8 cellular contexts compared by ENCODE assay signal in genomic region chr20:53591941-53592441, GRCh38. TPM values are rescaled to one million over a fixed set of nuclear protein-coding genes. Genes with fewer than 3 reads are reported as not detected.
DNase-seq lines count a peak whose midpoint lies in the region; ATAC-seq and TF ChIP-seq lines count a peak whose summit lies in the region.
"Not testable (repeated sequence)": the region's sequence is repeated elsewhere in the genome, so short reads cannot be mapped to it uniquely, and the experiment has no call there.

No MANE protein-coding gene starts in this region.

- H3K4me1 ChIP-seq in BE2C (peaks cover 13% of the 10 kb centered on the region), RWPE2 (ENCODE audit: insufficient read depth, poor library complexity, severe bottlenecking) (peaks cover 36% of the 10 kb centered on the region)
- not testable (repeated sequence) for H3K4me1 ChIP-seq in effector memory CD4-positive, alpha-beta T cell (ENCODE audit: control insufficient read depth, insufficient read depth, low read length, poor library complexity, severe bottlenecking); iPS-15b (ENCODE audit: control insufficient read depth, insufficient read depth, low read length)
- peaks cover 5 to 14% of the 10 kb centered on the region in 2 donors for H3K4me1 ChIP-seq in naive thymus-derived CD4-positive, alpha-beta T cell (ENCODE audit: control insufficient read depth in 2 of 2, insufficient read depth in 2 of 2, low read length in 2 of 2)

- ATAC-seq in RWPE2 (ENCODE audit: low read depth); naive thymus-derived CD4-positive, alpha-beta T cell; stimulated activated memory B cell treated with anti-CD40 and anti-IgM and Interleukin-4, amounts not matched to agents 10 μg/mL and 1 μg/mL and 100 μg/mL, for 72 hours: not testable (repeated sequence)

- peak overlapping the region; percentile 79 for H3K9ac ChIP-seq in iPS-15b (ENCODE audit: low read depth, low read length)

- H3K9me3 ChIP-seq in BE2C; RWPE2 (ENCODE audit: severe bottlenecking); effector memory CD4-positive, alpha-beta T cell (ENCODE audit: control insufficient read depth, low read length); iPS-15b (ENCODE audit: control insufficient read depth, insufficient read depth, low read length); naive thymus-derived CD4-positive, alpha-beta T cell (ENCODE audit: control insufficient read depth in 2 of 3, low read length in 3 of 3): not testable (repeated sequence)

- H3K27me3 Mint-ChIP-seq in HFFc6 (ENCODE audit: insufficient read depth); activated naive CD4-positive, alpha-beta T cell treated with anti-CD3 and anti-CD28 coated beads for 36 hours (ENCODE audit: low read depth); naive thymus-derived CD4-positive, alpha-beta T cell; stimulated activated memory B cell treated with anti-CD40 and anti-IgM and Interleukin-4, amounts not matched to agents 10 μg/mL and 1 μg/mL and 100 μg/mL, for 72 hours: not testable (repeated sequence)

- H3K36me3 Mint-ChIP-seq in HFFc6 (ENCODE audit: low read depth), result peaks cover 27% of the 10 kb centered on the region
- not testable (repeated sequence) for H3K36me3 Mint-ChIP-seq in activated naive CD4-positive, alpha-beta T cell treated with anti-CD3 and anti-CD28 coated beads for 36 hours (ENCODE audit: low read depth); stimulated activated memory B cell treated with anti-CD40 and anti-IgM and Interleukin-4, amounts not matched to agents 10 μg/mL and 1 μg/mL and 100 μg/mL, for 72 hours
- peaks cover 0 to 14% (median 0%) of the 10 kb centered on the region in 5 donors for H3K36me3 Mint-ChIP-seq in naive thymus-derived CD4-positive, alpha-beta T cell

- not testable (repeated sequence) for H3K27me3 ChIP-seq in BE2C; RWPE2 (ENCODE audit: insufficient read depth, poor library complexity, severe bottlenecking); effector memory CD4-positive, alpha-beta T cell (replicated peaks; ENCODE audit: control insufficient read depth, insufficient read depth, low read length, poor library complexity, severe bottlenecking); iPS-15b (ENCODE audit: control insufficient read depth, insufficient read depth, low read length); naive thymus-derived CD4-positive, alpha-beta T cell (ENCODE audit: control insufficient read depth in 2 of 2, insufficient read depth in 2 of 2, low read length in 2 of 2)

- H3K4me3 ChIP-seq in BE2C (ENCODE audit: low read depth, low read length), result peak overlapping the region; percentile 79
- peak overlapping the region; percentile 61 for H3K4me3 ChIP-seq in RWPE2 (ENCODE audit: severe bottlenecking)
- peak overlapping the region; percentile 90 for H3K4me3 ChIP-seq in effector memory CD4-positive, alpha-beta T cell (ENCODE audit: insufficient read depth, low read depth, low read length, poor library complexity, severe bottlenecking)
- peak overlapping the region; percentile 60 for H3K4me3 ChIP-seq in iPS-15b (ENCODE audit: low read depth, low read length)
- H3K4me3 ChIP-seq in naive thymus-derived CD4-positive, alpha-beta T cell (ENCODE audit: low read length), result peak overlapping the region; percentile 63

- POLR2A ChIA-PET in naive thymus-derived CD4-positive, alpha-beta T cell (lab: Charles Lee), result interaction anchor here (0.8 to 6.9 kb wide), 10 partner anchors 10 to 275 kb away, joined by 3 to 136 read pairs (median 4); no protein-coding TSS in a partner anchor

- CTCF ChIA-PET in activated naive CD4-positive, alpha-beta T cell treated with anti-CD3 and anti-CD28 coated beads for 36 hours (lab: Charles Lee), result interaction anchor here (1.2 kb wide), 1 partner anchor 9 kb away, joined by 3 read pairs; no protein-coding TSS in a partner anchor
- CTCF ChIA-PET in naive thymus-derived CD4-positive, alpha-beta T cell (lab: Charles Lee), result interaction anchor here (1.1 kb wide), 1 partner anchor 70 kb away, joined by 3 read pairs; no protein-coding TSS in a partner anchor

- TF ChIP-seq CTCF in BE2C (IDR thresholded peaks at IDR 0.05; ENCODE audit: low read depth, low read length); HFFc6 (IDR thresholded peaks at IDR 0.05); RWPE2 (IDR thresholded peaks at IDR 0.05; ENCODE audit: poor library complexity, severe bottlenecking): not testable (repeated sequence)

- not testable (repeated sequence) for H3K9me3 Mint-ChIP-seq in HFFc6; activated naive CD4-positive, alpha-beta T cell treated with anti-CD3 and anti-CD28 coated beads for 36 hours; naive thymus-derived CD4-positive, alpha-beta T cell; stimulated activated memory B cell treated with anti-CD40 and anti-IgM and Interleukin-4, amounts not matched to agents 10 μg/mL and 1 μg/mL and 100 μg/mL, for 72 hours

- not testable (repeated sequence) for DNase-seq in BE2C; HFFc6; RWPE2 (ENCODE audit: low spot score); activated naive CD4-positive, alpha-beta T cell treated with anti-CD3 and anti-CD28 coated beads for 36 hours; effector memory CD4-positive, alpha-beta T cell
- peak in 2 of 9 donors; percentile 20 to 41 for DNase-seq in naive thymus-derived CD4-positive, alpha-beta T cell

- intact Hi-C loops in activated naive CD4-positive, alpha-beta T cell treated with anti-CD3 and anti-CD28 coated beads for 36 hours (cut with micrococcal nuclease), result loop anchor here (5.0 to 10.0 kb wide), 2 partner anchors 615 to 693 kb away; no protein-coding TSS in a partner anchor
- intact Hi-C loops in naive thymus-derived CD4-positive, alpha-beta T cell (cut with micrococcal nuclease), result not testable (repeated sequence)

- H3K27ac ChIP-seq in RWPE2 (ENCODE audit: poor library complexity, severe bottlenecking), result peak overlapping the region; percentile 91
- peak overlapping the region; percentile 96 for H3K27ac ChIP-seq in effector memory CD4-positive, alpha-beta T cell (ENCODE audit: insufficient read depth, low read length, poor library complexity, severe bottlenecking)
- H3K27ac ChIP-seq in naive thymus-derived CD4-positive, alpha-beta T cell (ENCODE audit: low read depth, low read length), result peak overlapping the region; percentile 97

- peaks cover 65% of the 10 kb centered on the region for H3K4me1 Mint-ChIP-seq in HFFc6 (ENCODE audit: low read depth)
- peaks cover 36% of the 10 kb centered on the region for H3K4me1 Mint-ChIP-seq in activated naive CD4-positive, alpha-beta T cell treated with anti-CD3 and anti-CD28 coated beads for 36 hours (ENCODE audit: low read depth)
- peaks cover 20 to 54% (median 44%) of the 10 kb centered on the region in 7 donors for H3K4me1 Mint-ChIP-seq in naive thymus-derived CD4-positive, alpha-beta T cell
- peaks cover 29% of the 10 kb centered on the region for H3K4me1 Mint-ChIP-seq in stimulated activated memory B cell treated with anti-CD40 and anti-IgM and Interleukin-4, amounts not matched to agents 10 μg/mL and 1 μg/mL and 100 μg/mL, for 72 hours

- peak overlapping the region; percentile 93 for H3K4me3 Mint-ChIP-seq in HFFc6
- H3K4me3 Mint-ChIP-seq in activated naive CD4-positive, alpha-beta T cell treated with anti-CD3 and anti-CD28 coated beads for 36 hours, result peak overlapping the region; percentile 94
- H3K4me3 Mint-ChIP-seq in naive thymus-derived CD4-positive, alpha-beta T cell, result peak overlapping the region; percentile 86 to 99 (median 96)
- peak overlapping the region; percentile 80 for H3K4me3 Mint-ChIP-seq in stimulated activated memory B cell treated with anti-CD40 and anti-IgM and Interleukin-4, amounts not matched to agents 10 μg/mL and 1 μg/mL and 100 μg/mL, for 72 hours

- not testable (repeated sequence) for H3K36me3 ChIP-seq in BE2C; RWPE2 (ENCODE audit: low read depth); effector memory CD4-positive, alpha-beta T cell (ENCODE audit: control insufficient read depth, insufficient read depth, low read length); iPS-15b (ENCODE audit: control insufficient read depth, insufficient read depth, low read length); naive thymus-derived CD4-positive, alpha-beta T cell (ENCODE audit: control insufficient read depth in 2 of 3, insufficient read depth in 3 of 3, low read length in 3 of 3)

- H3K27ac Mint-ChIP-seq in HFFc6, result peak overlapping the region; percentile 95
- H3K27ac Mint-ChIP-seq in activated naive CD4-positive, alpha-beta T cell treated with anti-CD3 and anti-CD28 coated beads for 36 hours, result peak overlapping the region; percentile 99
- peak overlapping the region; percentile 88 to 100 (median 98) for H3K27ac Mint-ChIP-seq in naive thymus-derived CD4-positive, alpha-beta T cell
- H3K27ac Mint-ChIP-seq in stimulated activated memory B cell treated with anti-CD40 and anti-IgM and Interleukin-4, amounts not matched to agents 10 μg/mL and 1 μg/mL and 100 μg/mL, for 72 hours, result peak overlapping the region; percentile 85

RNA-seq across cellular contexts. Expression of gene ZNF217, which starts 1.6 kb away (rescaled TPM):
- 12.8 TPM for polyA plus RNA-seq in BE2C (2012; ENCODE audit: insufficient read depth, insufficient read length, low read depth)
- 10 to 100 TPM; 38.5 to 42.9 (median 40.1) TPM for total RNA-seq in HFFc6 (2021; fragmentation: NEBNext Ultra II Directional; extraction: Animal tissue kit (Norgen Biotek cat#: 25700))
- total RNA-seq in activated naive CD4-positive, alpha-beta T cell treated with anti-CD3 and anti-CD28 coated beads for 36 hours, result 10 to 100 TPM; 37.2 to 38.3 TPM
- total RNA-seq in naive thymus-derived CD4-positive, alpha-beta T cell, result 100 to 1,000 TPM in 3 of 5 experiments, 10 to 100 TPM in 2; 72.6 to 104 (median 100) TPM
- 10 to 100 TPM; 17.3 to 55.2 TPM for polyA plus RNA-seq in naive thymus-derived CD4-positive, alpha-beta T cell
